In genomic region chr16:53043986-53044571, GRCh38 we compare ENCODE assay signal across 1 cellular context.
TF ChIP-seq lines count a peak whose summit lies in the region.

No MANE protein-coding gene starts in this region.

TF ChIP-seq in IMR-90, 13 proteins besides CTCF, POLR2A, EP300 and RAD21:
- no peak for TF ChIP-seq FOS (IDR thresholded peaks at IDR 0.05; ENCODE audit: low read depth, low read length)
- TF ChIP-seq ELK1 (IDR thresholded peaks at IDR 0.05; ENCODE audit: borderline replicate concordance, low read depth, low read length) = no peak
- no peak for TF ChIP-seq MXI1 (IDR thresholded peaks at IDR 0.05; ENCODE audit: borderline replicate concordance, low read depth, low read length)
- TF ChIP-seq MAFK (IDR thresholded peaks at IDR 0.05; ENCODE audit: low read depth, low read length) = no peak
- TF ChIP-seq SMC3 (IDR thresholded peaks at IDR 0.05; ENCODE audit: low read depth, low read length) = no peak
- no peak for TF ChIP-seq NFE2L2 (IDR thresholded peaks at IDR 0.05; ENCODE audit: low read depth, low read length)
- TF ChIP-seq USF2 (IDR thresholded peaks at IDR 0.05; ENCODE audit: low read depth, low read length) = no peak
- no peak for TF ChIP-seq BHLHE40 (IDR thresholded peaks at IDR 0.05; ENCODE audit: low read depth, low read length)
- TF ChIP-seq CEBPB (IDR thresholded peaks at IDR 0.05; ENCODE audit: low read depth, low read length) = no peak
- no peak for TF ChIP-seq RFX5 (IDR thresholded peaks at IDR 0.05; ENCODE audit: low read depth, low read length)
- TF ChIP-seq MAZ (IDR thresholded peaks at IDR 0.05; ENCODE audit: borderline replicate concordance, low read depth, low read length) = no peak
- TF ChIP-seq CHD1 (IDR thresholded peaks at IDR 0.05; ENCODE audit: low read depth, low read length) = no peak
- TF ChIP-seq RCOR1 (IDR thresholded peaks at IDR 0.05; ENCODE audit: insufficient replicate concordance, low read length) = no peak
